ENCODE assay signal across 12 cellular contexts in genomic region chr7:102527182-102527581, GRCh38. TPM values are rescaled to one million over a fixed set of nuclear protein-coding genes. Genes with fewer than 3 reads are reported as not detected.
"Had no signal": no experiment of that assay in that cellular context is flagged by ENCODE, and none has a peak within 500 bp of the region (broad histone marks: within the 10 kb centered on the region; RNA-seq: fewer than 3 reads in every experiment).

No MANE protein-coding gene starts in this region.

RNA-seq across cellular contexts. Expression of gene SPDYE2, which starts 23.8 kb away (rescaled TPM):
- total RNA-seq: lower lobe of right lung, mammary epithelial cell, mucosa of gallbladder, neural crest cell, osteoblast, posterior vena cava, pulmonary artery endothelial cell, sigmoid colon, subcutaneous adipose tissue, thoracic aorta, upper lobe of right lung had no signal
- polyA plus RNA-seq: keratinocyte, mammary epithelial cell had no signal
